ENCODE assay signal across 21 cellular contexts in genomic region chr10:66833861-66834260, GRCh38.
DNase-seq lines count a peak whose midpoint lies in the region; ATAC-seq, FAIRE-seq and TF ChIP-seq lines count a peak whose summit lies in the region.
"Had no signal": no experiment of that assay in that cellular context is flagged by ENCODE, and none has a peak within 500 bp of the region (broad histone marks: within the 10 kb centered on the region; RNA-seq: fewer than 3 reads in every experiment).

No MANE protein-coding gene starts in this region.

- 89% methylated on average over 1 of the region's 1 CpG for WGBS in smooth muscle cell (ENCODE audit: low lambda C conversion rate)

- no peaks in the 10 kb centered on the region for H3K36me3 Mint-ChIP-seq in astrocyte (ENCODE audit: low read depth, unreplicated experiment)
- H3K36me3 Mint-ChIP-seq: CD8-positive, alpha-beta T cell had no signal

- H3K27ac ChIP-seq in HUES48 (ENCODE audit: low read depth, low read length) (peak overlapping the region; percentile 35), astrocyte (ENCODE audit: low read depth, low read length) (no peak overlapping the region), smooth muscle cell (ENCODE audit: low read depth) (peak overlapping the region; percentile 70), gastrocnemius medialis (no peak overlapping the region)
- H3K27ac ChIP-seq: BLaER1 treated with 17β-estradiol and CSF1 and Interleukin-3, amounts not matched to agents 10 nM and 100 nM had no signal

- H3F3A ChIP-seq in smooth muscle cell (ENCODE audit: low read depth), result no peaks in the 10 kb centered on the region

- H3K4me1 ChIP-seq in HUES48 (ENCODE audit: control insufficient read depth, insufficient read depth, low read length) (peaks cover 20% of the 10 kb centered on the region), astrocyte (ENCODE audit: insufficient read depth, low read length) (peaks cover 34% of the 10 kb centered on the region), smooth muscle cell (ENCODE audit: low read depth) (peaks cover 23% of the 10 kb centered on the region), gastrocnemius medialis (peaks cover 7 to 26% of the 10 kb centered on the region in 2 donors)

- TF ChIP-seq POLR2A in gastrocnemius medialis (IDR thresholded peaks at IDR 0.05), result no peak

- H4K20me1 ChIP-seq in astrocyte (ENCODE audit: insufficient read depth, low read length) (no peaks in the 10 kb centered on the region), smooth muscle cell (ENCODE audit: low read depth) (no peaks in the 10 kb centered on the region)
- H4K20me1 ChIP-seq: BLaER1 treated with 17β-estradiol and CSF1 and Interleukin-3, amounts not matched to agents 10 nM and 100 nM had no signal

- no peak for ATAC-seq in SK-N-SH treated with all-trans-retinoic acid at 6 μM for 48 hours
- ATAC-seq in gastrocnemius medialis, result no peak
- ATAC-seq: CD8-positive, alpha-beta T cell; GM23338 had no signal

- FAIRE-seq in astrocyte (lab: Jason Lieb, UNC), result no peak
- FAIRE-seq: GM12891, GM19239 had no signal

- H3K36me3 ChIP-seq in HUES48 (ENCODE audit: control insufficient read depth, insufficient read depth, low read length) (no peaks in the 10 kb centered on the region), astrocyte (ENCODE audit: insufficient read depth, low read length) (no peaks in the 10 kb centered on the region), smooth muscle cell (ENCODE audit: low read depth) (no peaks in the 10 kb centered on the region), gastrocnemius medialis (no peaks in the 10 kb centered on the region)
- H3K36me3 ChIP-seq: BLaER1 treated with 17β-estradiol and CSF1 and Interleukin-3, amounts not matched to agents 10 nM and 100 nM had no signal

- H3K79me2 ChIP-seq in astrocyte (ENCODE audit: insufficient read depth, low read length), result no peaks in the 10 kb centered on the region
- no peaks in the 10 kb centered on the region for H3K79me2 ChIP-seq in smooth muscle cell (ENCODE audit: low read depth)

- no peaks in the 10 kb centered on the region for H3K27me3 ChIP-seq in HUES48 (ENCODE audit: control insufficient read depth, insufficient read depth, low read length)
- H3K27me3 ChIP-seq in astrocyte (ENCODE audit: insufficient read depth, low read length), result no peaks in the 10 kb centered on the region
- no peaks in the 10 kb centered on the region for H3K27me3 ChIP-seq in smooth muscle cell (ENCODE audit: low read depth)
- no peaks in the 10 kb centered on the region for H3K27me3 ChIP-seq in gastrocnemius medialis
- H3K27me3 ChIP-seq: BLaER1 treated with 17β-estradiol and CSF1 and Interleukin-3, amounts not matched to agents 10 nM and 100 nM had no signal

- in situ Hi-C loops in gastrocnemius medialis (cut with MboI; ENCODE audit: low sequenced_read_pairs in 4 of 4), result no loop called here

- H3K9me3 Mint-ChIP-seq in astrocyte (ENCODE audit: unreplicated experiment), result no peaks in the 10 kb centered on the region
- H3K9me3 Mint-ChIP-seq: GM23338 had no signal

- intact Hi-C loops in gastrocnemius medialis (cut with DNase I; ENCODE audit: low total_unique reads), result no loop called here

- H2AFZ ChIP-seq in astrocyte (ENCODE audit: low read depth, low read length) (no peak overlapping the region), smooth muscle cell (ENCODE audit: low read depth) (no peak overlapping the region)
- H2AFZ ChIP-seq: GM23338 had no signal

- no peak for DNase-seq in astrocyte (ENCODE audit: low read depth)
- DNase-seq in islet precursor cell, result peak; percentile 69
- no peak for DNase-seq in smooth muscle cell (lab: John Stamatoyannopoulos, UW; ENCODE audit: unreplicated experiment)
- DNase-seq in RPMI8226, result no peak
- DNase-seq in gastrocnemius medialis, result no peak
- DNase-seq: CD8-positive, alpha-beta T cell; DMS53; EL; KG1; NCI-H1417 treated with DMSO at 0.1 percent for 48 hours; NCI-H187 treated with DMSO at 0.1 percent for 48 hours; NCI-H345; NCI-H524 treated with DMSO at 0.1 percent for 48 hours; Right ventricle myocardium superior; SK-N-SH had no signal

- H3K4me3 Mint-ChIP-seq in astrocyte (ENCODE audit: unreplicated experiment), result no peak overlapping the region
- H3K4me3 Mint-ChIP-seq: CD8-positive, alpha-beta T cell; GM23338 had no signal

- no peak overlapping the region for H3K4me3 ChIP-seq in HUES48 (ENCODE audit: low read depth, low read length)
- no peak overlapping the region for H3K4me3 ChIP-seq in astrocyte (ENCODE audit: insufficient read depth, low read depth, low read length)
- H3K4me3 ChIP-seq in smooth muscle cell, result no peak overlapping the region
- no peak overlapping the region for H3K4me3 ChIP-seq in gastrocnemius medialis
- H3K4me3 ChIP-seq: BLaER1 treated with 17β-estradiol and CSF1 and Interleukin-3, amounts not matched to agents 10 nM and 100 nM; GM23338 had no signal

- H3K9ac ChIP-seq in HUES48 (ENCODE audit: low read depth, low read length) (no peak overlapping the region), astrocyte (ENCODE audit: low read length) (no peak overlapping the region), smooth muscle cell (ENCODE audit: low read depth) (no peak overlapping the region)
- H3K9ac ChIP-seq: BLaER1 treated with 17β-estradiol and CSF1 and Interleukin-3, amounts not matched to agents 10 nM and 100 nM; SK-N-SH had no signal

- H3K4me2 ChIP-seq in astrocyte (ENCODE audit: low read length), result no peak overlapping the region
- H3K4me2 ChIP-seq in smooth muscle cell, result no peak overlapping the region
- H3K4me2 ChIP-seq: BLaER1 treated with 17β-estradiol and CSF1 and Interleukin-3, amounts not matched to agents 10 nM and 100 nM; GM23338; SK-N-SH had no signal

- TF ChIP-seq CTCF in astrocyte (IDR thresholded peaks at IDR 0.05; ENCODE audit: insufficient read depth, low read depth, low read length), result no peak
- no peak for TF ChIP-seq CTCF in smooth muscle cell (IDR thresholded peaks at IDR 0.05; ENCODE audit: borderline replicate concordance, insufficient read depth, poor library complexity, severe bottlenecking)
- TF ChIP-seq CTCF in gastrocnemius medialis (IDR thresholded peaks at IDR 0.05 in 4 of 5, conservative IDR thresholded peaks at IDR 0.05 in 1 of 5), result no peak

- peaks cover 45% of the 10 kb centered on the region for H3K4me1 Mint-ChIP-seq in astrocyte (ENCODE audit: low read depth, unreplicated experiment)

- H3K27ac Mint-ChIP-seq in astrocyte (ENCODE audit: unreplicated experiment), result peak overlapping the region; percentile 21
- H3K27ac Mint-ChIP-seq: CD8-positive, alpha-beta T cell; GM23338 had no signal

- H3K9me3 ChIP-seq in HUES48 (ENCODE audit: control insufficient read depth, insufficient read depth, low read length) (no peaks in the 10 kb centered on the region), astrocyte (ENCODE audit: insufficient read depth, low read depth, low read length) (no peaks in the 10 kb centered on the region), smooth muscle cell (replicated peaks; ENCODE audit: low read depth) (no peaks in the 10 kb centered on the region), gastrocnemius medialis (no peaks in the 10 kb centered on the region)
- H3K9me3 ChIP-seq: BLaER1 treated with 17β-estradiol and CSF1 and Interleukin-3, amounts not matched to agents 10 nM and 100 nM; SK-N-SH had no signal

- H3K27me3 Mint-ChIP-seq in astrocyte (ENCODE audit: low read depth, unreplicated experiment), result no peaks in the 10 kb centered on the region

TF ChIP-seq in SK-N-SH treated with all-trans-retinoic acid at 6 μM for 48 hours, 23 proteins besides CTCF, POLR2A, EP300 and RAD21 (continues in another document):
- TF ChIP-seq ZNF565 (CRISPR knock-in tag; conservative IDR thresholded peaks at IDR 0.05; ENCODE audit: low read depth), result no peak
- no peak for TF ChIP-seq ESRRG (CRISPR knock-in tag; IDR thresholded peaks at IDR 0.05)
- no peak for TF ChIP-seq ZNF8 (CRISPR knock-in tag; IDR thresholded peaks at IDR 0.05)
- no peak for TF ChIP-seq CREB5 (CRISPR knock-in tag; IDR thresholded peaks at IDR 0.05; ENCODE audit: low read depth)
- TF ChIP-seq SNAI2 (CRISPR knock-in tag; IDR thresholded peaks at IDR 0.05), result no peak
- no peak for TF ChIP-seq ZFP30 (CRISPR knock-in tag; IDR thresholded peaks at IDR 0.05)
- TF ChIP-seq TSHZ2 (CRISPR knock-in tag; IDR thresholded peaks at IDR 0.05), result no peak
- TF ChIP-seq GLIS3 (CRISPR knock-in tag; IDR thresholded peaks at IDR 0.05), result no peak
- no peak for TF ChIP-seq ZC3H10 (CRISPR knock-in tag; IDR thresholded peaks at IDR 0.05)

Comparison
In these comparisons a context has a peak if more than half of its experiments do, and no peak if none do; other contexts are left out.
1. H3K27ac ChIP-seq: peak in HUES48 (single experiment) and smooth muscle cell (single experiment); none in astrocyte (single experiment) and gastrocnemius medialis (0 of 4).